Comparison of ENCODE assay signal across 8 cellular contexts in the genomic region with DNA sequence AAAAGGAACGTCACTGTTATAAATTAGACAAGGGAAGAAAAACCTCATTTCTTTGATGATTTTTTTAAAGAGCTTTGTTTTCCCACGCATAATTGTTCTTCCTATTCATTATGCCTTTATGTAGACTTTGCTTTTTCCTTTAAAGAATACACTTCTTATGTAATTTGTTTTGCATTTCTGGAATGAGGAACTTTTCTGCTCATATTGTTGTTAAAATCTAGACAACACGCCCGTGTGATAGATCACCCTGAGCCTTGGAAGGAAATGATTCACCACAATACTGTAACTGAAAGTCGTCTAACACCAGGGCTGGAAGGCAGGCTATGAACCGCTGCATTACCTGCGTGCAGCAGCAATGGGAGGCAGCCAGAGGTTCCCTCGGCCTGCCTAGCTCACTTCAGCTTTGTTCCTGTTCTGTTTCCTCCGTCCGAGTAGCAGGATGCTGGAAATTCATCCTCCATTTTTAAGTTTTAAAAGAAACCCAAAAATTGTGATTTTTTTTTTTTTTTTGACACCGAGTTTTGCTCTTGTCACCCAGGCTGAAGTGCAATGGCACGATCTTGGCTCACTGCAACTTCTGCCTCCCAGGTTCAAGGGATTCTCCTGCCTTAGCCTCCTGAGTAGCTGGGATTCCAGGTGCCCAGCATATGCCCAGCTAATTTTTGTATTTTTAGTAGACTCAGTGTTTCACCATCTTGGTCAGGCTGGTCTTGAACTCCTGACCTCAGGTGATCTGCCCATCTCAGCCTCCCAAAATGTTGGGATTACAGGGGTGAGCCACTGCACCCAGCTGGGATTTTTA. TPM values are rescaled to one million over a fixed set of nuclear protein-coding genes. Genes with fewer than 3 reads are reported as not detected.
DNase-seq lines count a peak whose midpoint lies in the region; ATAC-seq, FAIRE-seq and TF ChIP-seq lines count a peak whose summit lies in the region.

No MANE protein-coding gene starts in this region.

- TF ChIP-seq EP300 in K562 (IDR thresholded peaks at IDR 0.05; ENCODE audit: low read length) = peak; percentile 60; the same call in 1 of the 2 replicates

- H3K4me1 ChIP-seq in K562 (replicated peaks in 1 of 2; ENCODE audit: control insufficient read depth in 2 of 2, insufficient read depth in 2 of 2, low read length in 2 of 2) = peaks cover 23 to 25% of the 10 kb centered on the region in 2 experiments

- BruUV-seq in K562 (replicated peaks; lab: Mats Ljungman, UMichigan) = TSS peak; percentile 91

- H3K9me1 ChIP-seq in K562 (ENCODE audit: control insufficient read depth, insufficient read depth, low read length) = no peaks in the 10 kb centered on the region

- peak overlapping the region; percentile 85 for H3K4me2 ChIP-seq in K562 (ENCODE audit: insufficient read depth, low read length)

- H4K20me1 ChIP-seq in K562 (replicated peaks; ENCODE audit: control insufficient read depth, insufficient read depth, low read length) = no peaks in the 10 kb centered on the region

- FAIRE-seq in K562 (lab: Jason Lieb, UNC) = no peak

- peak overlapping the region; percentile 95 for H3K27ac Mint-ChIP-seq in T-helper 2 cell treated with Interferon-gamma antibody and Interleukin-4, amounts not matched to agents 5 μg/mL and 100 μg/mL, for 36 hours

- in situ Hi-C loops in K562 (cut with MboI) = no loop called here

- H3K4me3 ChIP-seq in AG10803 (ENCODE audit: low read length) = peak overlapping the region; percentile 38
- H3K4me3 ChIP-seq in K562 = no peak overlapping the region; the same call in 1 of the 2 replicates

- no peaks in the 10 kb centered on the region for H3K9me3 ChIP-seq in K562 (replicated peaks; ENCODE audit: control insufficient read depth, insufficient read depth, low read depth, low read length)

- H3K9me3 Mint-ChIP-seq in T-helper 2 cell treated with Interferon-gamma antibody and Interleukin-4, amounts not matched to agents 5 μg/mL and 100 μg/mL, for 36 hours = no peaks in the 10 kb centered on the region

- TF ChIP-seq POLR2A in K562 (conservative IDR thresholded peaks at IDR 0.05) = no peak; the same call in none of the 2 replicates

- no peaks in the 10 kb centered on the region for H3K27me3 ChIP-seq in K562 (ENCODE audit: control insufficient read depth in 2 of 2, insufficient read depth in 2 of 2, low read length in 2 of 2)

- peak overlapping the region; percentile 67 to 84; a peak in 3 of 4 replicates for H3K9ac ChIP-seq in K562 (ENCODE audit: insufficient read depth in 1 of 2, low read depth in 2 of 2, low read length in 2 of 2)

- peak in 1 of 2 experiments; percentile 9; a peak in 1 of 4 replicates for TF ChIP-seq RAD21 in K562 (CRISPR knock-in tag; conservative IDR thresholded peaks at IDR 0.05 in 1 of 2, IDR thresholded peaks at IDR 0.05 in 1 of 2)

- ATAC-seq in GM19372 (IDR thresholded peaks at IDR 0.05; ENCODE audit: low read depth, unreplicated experiment) = peak; percentile 95
- peak; percentile 97 for ATAC-seq in HG03520 (IDR thresholded peaks at IDR 0.05; ENCODE audit: unreplicated experiment)
- ATAC-seq in K562 = peak; percentile 83
- peak; percentile 61 for ATAC-seq in left lobe of liver

- WGBS in K562 (ENCODE audit: insufficient coverage, low coverage, missing lambda C conversion rate) = 3% methylated on average over 12 of the region's 12 CpGs

- no peak for TF ChIP-seq CTCF in AG10803 (conservative IDR thresholded peaks at IDR 0.05; ENCODE audit: low read length)
- TF ChIP-seq CTCF in K562 (IDR thresholded peaks at IDR 0.05 in 2 of 3, conservative IDR thresholded peaks at IDR 0.05 in 1 of 3; ENCODE audit: insufficient read depth in 2 of 3, low read depth in 1 of 3, low read length in 3 of 3) = no peak

- H3K36me3 Mint-ChIP-seq in T-helper 2 cell treated with Interferon-gamma antibody and Interleukin-4, amounts not matched to agents 5 μg/mL and 100 μg/mL, for 36 hours (ENCODE audit: low read depth) = no peaks in the 10 kb centered on the region

- H3K4me3 Mint-ChIP-seq in T-helper 2 cell treated with Interferon-gamma antibody and Interleukin-4, amounts not matched to agents 5 μg/mL and 100 μg/mL, for 36 hours = peak overlapping the region; percentile 80

- no peaks in the 10 kb centered on the region for H3K36me3 ChIP-seq in K562 (ENCODE audit: control insufficient read depth, insufficient read depth, low read length)

- CTCF ChIA-PET in K562 (lab: Yijun Ruan, JAX; ENCODE audit: low intra/inter-chr PET ratio) = no interaction called here

- H3K27me3 Mint-ChIP-seq in T-helper 2 cell treated with Interferon-gamma antibody and Interleukin-4, amounts not matched to agents 5 μg/mL and 100 μg/mL, for 36 hours (ENCODE audit: low read depth) = no peaks in the 10 kb centered on the region

- DNase-seq in AG10803 (ENCODE audit: low read depth) (peak; percentile 80), K562 (ENCODE audit: extremely low read depth in 1 of 4, low spot score in 3 of 4) (peak; percentile 37 to 75 (median 52)), left lobe of liver (ENCODE audit: low spot score) (peak; percentile 55), SK-N-DZ (ENCODE audit: low spot score) (no peak)
- peak; percentile 67 for DNase-seq in T-helper 2 cell treated with Interferon-gamma antibody and Interleukin-4, amounts not matched to agents 5 μg/mL and 100 μg/mL, for 36 hours (ENCODE audit: low spot score)
- DNase-seq in stimulated activated CD4-positive, alpha-beta T cell treated with anti-CD3 and anti-CD28 coated beads, TNF-alpha, amount 100 ng/mL, for 48 hours (ENCODE audit: low read depth in 3 of 3) = peak; percentile 32 to 37 (median 34)

- intact Hi-C loops in K562 (cut with micrococcal nuclease) = loop anchor here (2.0 to 5.0 kb wide), 3 partner anchors 36 to 94 kb away; no protein-coding TSS in a partner anchor

- peaks cover 42% of the 10 kb centered on the region for H3K4me1 Mint-ChIP-seq in T-helper 2 cell treated with Interferon-gamma antibody and Interleukin-4, amounts not matched to agents 5 μg/mL and 100 μg/mL, for 36 hours (ENCODE audit: low read depth)

- H3K27ac ChIP-seq in K562 (ENCODE audit: extremely low read depth, low read depth, low read length) = peak overlapping the region; percentile 95

- H3K79me2 ChIP-seq in K562 (ENCODE audit: control insufficient read depth, insufficient read depth, low read length) = no peaks in the 10 kb centered on the region

- H2AFZ ChIP-seq in K562 (ENCODE audit: low read depth, low read length) = peak overlapping the region; percentile 96

- POLR2A ChIA-PET in K562 (lab: Yijun Ruan, JAX) = interaction anchor here (0.5 to 1.4 kb wide), 8 partner anchors 9 to 577 kb away, joined by 3 to 13 read pairs (median 3); no protein-coding TSS in a partner anchor

TF ChIP-seq in K562, 482 proteins besides CTCF, POLR2A, EP300 and RAD21 (continues in another document):
- TF ChIP-seq SRF (CRISPR knock-in tag; IDR thresholded peaks at IDR 0.05) = no peak
- TF ChIP-seq, protein P1, sequence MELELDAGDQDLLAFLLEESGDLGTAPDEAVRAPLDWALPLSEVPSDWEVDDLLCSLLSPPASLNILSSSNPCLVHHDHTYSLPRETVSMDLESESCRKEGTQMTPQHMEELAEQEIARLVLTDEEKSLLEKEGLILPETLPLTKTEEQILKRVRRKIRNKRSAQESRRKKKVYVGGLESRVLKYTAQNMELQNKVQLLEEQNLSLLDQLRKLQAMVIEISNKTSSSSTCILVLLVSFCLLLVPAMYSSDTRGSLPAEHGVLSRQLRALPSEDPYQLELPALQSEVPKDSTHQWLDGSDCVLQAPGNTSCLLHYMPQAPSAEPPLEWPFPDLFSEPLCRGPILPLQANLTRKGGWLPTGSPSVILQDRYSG (tag; conservative IDR thresholded peaks at IDR 0.05; ENCODE audit: low read depth) = peak; percentile 52; the same call in 1 of the 2 replicates
- TF ChIP-seq NFE2 (IDR thresholded peaks at IDR 0.05; ENCODE audit: low read depth) = peak; percentile 52
- TF ChIP-seq ZZZ3 (IDR thresholded peaks at IDR 0.05) = no peak
- TF ChIP-seq, protein P2, sequence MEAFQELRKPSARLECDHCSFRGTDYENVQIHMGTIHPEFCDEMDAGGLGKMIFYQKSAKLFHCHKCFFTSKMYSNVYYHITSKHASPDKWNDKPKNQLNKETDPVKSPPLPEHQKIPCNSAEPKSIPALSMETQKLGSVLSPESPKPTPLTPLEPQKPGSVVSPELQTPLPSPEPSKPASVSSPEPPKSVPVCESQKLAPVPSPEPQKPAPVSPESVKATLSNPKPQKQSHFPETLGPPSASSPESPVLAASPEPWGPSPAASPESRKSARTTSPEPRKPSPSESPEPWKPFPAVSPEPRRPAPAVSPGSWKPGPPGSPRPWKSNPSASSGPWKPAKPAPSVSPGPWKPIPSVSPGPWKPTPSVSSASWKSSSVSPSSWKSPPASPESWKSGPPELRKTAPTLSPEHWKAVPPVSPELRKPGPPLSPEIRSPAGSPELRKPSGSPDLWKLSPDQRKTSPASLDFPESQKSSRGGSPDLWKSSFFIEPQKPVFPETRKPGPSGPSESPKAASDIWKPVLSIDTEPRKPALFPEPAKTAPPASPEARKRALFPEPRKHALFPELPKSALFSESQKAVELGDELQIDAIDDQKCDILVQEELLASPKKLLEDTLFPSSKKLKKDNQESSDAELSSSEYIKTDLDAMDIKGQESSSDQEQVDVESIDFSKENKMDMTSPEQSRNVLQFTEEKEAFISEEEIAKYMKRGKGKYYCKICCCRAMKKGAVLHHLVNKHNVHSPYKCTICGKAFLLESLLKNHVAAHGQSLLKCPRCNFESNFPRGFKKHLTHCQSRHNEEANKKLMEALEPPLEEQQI (IDR thresholded peaks at IDR 0.05) = 0 out of 2 replicates have a peak, but pooled peaks have one; percentile 9

RNA-seq across cellular contexts. Expression of gene ZNF217, which starts 49.6 kb away (rescaled TPM):
- 27.8 and 53.4 TPM in 2 replicates for total RNA-seq in K562 (2011; cell fraction: chromatin; rRNA removed; ENCODE audit: low replicate concordance)
- 21.3 and 24.7 TPM in 2 replicates for total RNA-seq in K562 (2011; cell fraction: nucleolus; rRNA removed)
- total RNA-seq in K562 (2011; cell fraction: nucleoplasm; rRNA removed) = 26.2 and 28.5 TPM in 2 replicates
- total RNA-seq in K562 (2014; rRNA removed) (16.8 and 17.7 TPM in 2 replicates), K562 (2014; rRNA removed; fragmentation: Illumina TruSeq; extraction: Trizol) (23.4 and 25.0 TPM in 2 replicates), K562 (2015; rRNA removed; fragmentation: Illumina TruSeq; extraction: Trizol) (18.7 and 21.8 TPM in 2 replicates), K562 (2021) (39.7 and 41.8 TPM in 2 replicates), left lobe of liver (11.1 TPM)
- polyA plus RNA-seq in K562 (2011; rRNA removed) (11.4 and 12.9 TPM in 2 replicates), K562 (2014; fragmentation: Illumina TruSeq; extraction: Trizol) (19.3 and 26.7 TPM in 2 replicates), K562 (2014; fragmentation: Nextera tagmentation; extraction: Ambion mirVana) (1 to 10 TPM; 3.0 to 7.1 TPM), K562 (2014; rRNA removed) (16.0 and 23.5 TPM in 2 replicates)
- 6.8 and 8.6 TPM in 2 replicates for polyA plus RNA-seq in K562 (2011; cell fraction: cytosol; rRNA removed)
- 19.8 and 24.3 TPM in 2 replicates for polyA plus RNA-seq in K562 (2011; cell fraction: nucleus; rRNA removed)
- 17.7 and 21.1 TPM in 2 replicates for polyA plus RNA-seq in K562 (2012)
- 36.2 and 44.6 TPM in 2 replicates for polyA minus RNA-seq in K562 (2011; rRNA and poly(A)+ RNA removed)
- polyA minus RNA-seq in K562 (2011; cell fraction: cytosol; rRNA and poly(A)+ RNA removed) = 21.7 and 25.7 TPM in 2 replicates
- 19.7 and 29.4 TPM in 2 replicates for polyA minus RNA-seq in K562 (2011; cell fraction: nucleus; rRNA and poly(A)+ RNA removed)
- polyA plus RNA-seq in SK-N-DZ (2014; cell fraction: cytosol; rRNA removed) = 9.8 and 10.8 TPM in 2 replicates
- polyA plus RNA-seq in SK-N-DZ (2014; cell fraction: nucleus; rRNA removed) = 9.4 and 19.0 TPM in 2 replicates
